9 cellular contexts compared by ENCODE assay signal in the genomic region with DNA sequence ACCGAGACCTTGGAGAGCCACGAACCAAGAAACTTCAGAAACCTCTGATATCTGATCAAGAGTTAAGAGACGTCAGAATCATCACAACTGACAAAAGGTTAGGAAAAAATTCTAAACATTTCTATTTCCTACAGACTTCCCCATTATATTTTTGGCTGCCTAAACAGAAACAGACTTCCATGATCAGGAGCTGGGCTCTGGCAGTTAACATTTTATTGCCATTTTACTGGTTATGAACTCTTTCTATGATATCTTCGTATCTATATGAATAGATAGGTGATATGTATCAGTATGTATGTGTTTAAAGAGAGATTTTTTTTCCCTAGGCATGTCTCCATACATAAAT. TPM values are rescaled to one million over a fixed set of nuclear protein-coding genes. Genes with fewer than 3 reads are reported as not detected.
DNase-seq lines count a peak whose midpoint lies in the region; ATAC-seq and TF ChIP-seq lines count a peak whose summit lies in the region.
"Had no signal": no experiment of that assay in that cellular context is flagged by ENCODE, and none has a peak within 500 bp of the region (broad histone marks: within the 10 kb centered on the region; RNA-seq: fewer than 3 reads in every experiment).

No MANE protein-coding gene starts in this region.

- 13% methylated on average over 3 of the region's 4 CpGs for WGBS in HUES64

- no peak overlapping the region for H3K27ac ChIP-seq in HUES64 (ENCODE audit: low read depth, low read length)

- TF ChIP-seq CTCF in progenitor cell of endocrine pancreas (IDR thresholded peaks at IDR 0.05; ENCODE audit: unreplicated experiment), result no peak

- H3K9ac ChIP-seq in HUES64 (ENCODE audit: low read depth, low read length), result no peak overlapping the region

- peaks cover 4% of the 10 kb centered on the region; the same call in 1 of the 2 replicates for H3K4me1 ChIP-seq in HUES64 (ENCODE audit: insufficient read depth, low read length)

- H3K36me3 ChIP-seq in HUES64 (ENCODE audit: insufficient read depth, low read length), result no peaks in the 10 kb centered on the region

- H3K4me3 ChIP-seq in HUES64 (ENCODE audit: low read length), result peak overlapping the region; percentile 54

- peaks cover 27 to 40% of the 10 kb centered on the region in 2 donors for H3K27me3 Mint-ChIP-seq in effector memory CD8-positive, alpha-beta T cell
- H3K27me3 Mint-ChIP-seq in progenitor cell of endocrine pancreas, result no peaks in the 10 kb centered on the region

- no peak for DNase-seq in effector memory CD8-positive, alpha-beta T cell
- DNase-seq in progenitor cell of endocrine pancreas (ENCODE audit: low spot score, unreplicated experiment) (no peak), medulla oblongata (ENCODE audit: extremely low spot score) (no peak), NCI-H1436 (lab: John Stamatoyannopoulos, UW) (no peak)
- DNase-seq in activated effector memory CD4-positive, alpha-beta T cell treated with anti-CD3 and anti-CD28 coated beads, Interleukin-2, amount 50 U/mL, for 16 hours, result no peak
- DNase-seq: NCI-H1694 treated with DMSO at 0.1 percent for 48 hours had no signal

- ATAC-seq in GM19452 (IDR thresholded peaks at IDR 0.05; ENCODE audit: unreplicated experiment) (peak; percentile 33), HG03469 (IDR thresholded peaks at IDR 0.05; ENCODE audit: unreplicated experiment) (no peak)
- ATAC-seq in effector memory CD8-positive, alpha-beta T cell (replicated peaks), result no peak

- no peaks in the 10 kb centered on the region for H3K9me3 ChIP-seq in HUES64 (ENCODE audit: insufficient read depth, low read depth, low read length)

- H3K27ac Mint-ChIP-seq in effector memory CD8-positive, alpha-beta T cell, result no peak overlapping the region
- no peak overlapping the region for H3K27ac Mint-ChIP-seq in progenitor cell of endocrine pancreas

- peak overlapping the region; percentile 19 to 52 for H3K4me3 Mint-ChIP-seq in effector memory CD8-positive, alpha-beta T cell
- H3K4me3 Mint-ChIP-seq in progenitor cell of endocrine pancreas (ENCODE audit: low read depth), result peak overlapping the region; percentile 67

- H3K9me3 Mint-ChIP-seq in effector memory CD8-positive, alpha-beta T cell, result no peaks in the 10 kb centered on the region
- H3K9me3 Mint-ChIP-seq in progenitor cell of endocrine pancreas (ENCODE audit: low read depth), result peaks cover 2% of the 10 kb centered on the region

- H3K4me1 Mint-ChIP-seq in effector memory CD8-positive, alpha-beta T cell (ENCODE audit: low read depth in 2 of 2), result peaks cover 3 to 12% of the 10 kb centered on the region in 2 donors
- peaks cover 6% of the 10 kb centered on the region for H3K4me1 Mint-ChIP-seq in progenitor cell of endocrine pancreas (ENCODE audit: low read depth)

- H3K27me3 ChIP-seq in HUES64 (ENCODE audit: insufficient read depth, low read length), result no peaks in the 10 kb centered on the region

- H3K36me3 Mint-ChIP-seq in effector memory CD8-positive, alpha-beta T cell (ENCODE audit: insufficient read depth), result no peaks in the 10 kb centered on the region
- no peaks in the 10 kb centered on the region for H3K36me3 Mint-ChIP-seq in progenitor cell of endocrine pancreas (ENCODE audit: insufficient read depth)

RNA-seq across cellular contexts. Expression of gene PPP1R1C, which starts 31.1 kb away (rescaled TPM):
- 4.6 TPM for polyA plus RNA-seq in HUES64 (2013, experiment 1 of 2)
- polyA plus RNA-seq in HUES64 (2013, experiment 2 of 2), result 4.2 TPM
- 5.6 and 6.4 TPM in 2 replicates for total RNA-seq in progenitor cell of endocrine pancreas
